In the genomic region with DNA sequence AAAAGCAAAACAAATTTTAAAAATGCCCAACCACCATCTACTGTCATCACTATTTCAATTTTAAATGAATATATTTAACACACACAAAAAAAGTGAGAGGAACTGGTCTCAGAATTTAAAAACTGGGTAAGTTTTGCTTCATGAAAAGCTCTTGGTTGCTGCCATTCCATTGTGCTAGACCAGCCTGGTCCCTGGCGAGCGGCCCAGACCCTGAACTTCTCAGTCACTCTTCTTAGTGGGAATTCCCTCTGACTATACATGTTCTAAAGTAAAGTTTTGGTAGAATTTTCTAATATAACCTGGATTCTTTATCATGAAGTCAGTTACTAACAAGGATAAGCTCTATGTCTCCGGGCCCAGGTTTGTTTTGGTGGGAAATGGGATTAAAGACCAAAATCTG, we compare ENCODE assay signal across 15 cellular contexts.
"Had no signal": no experiment of that assay in that cellular context is flagged by ENCODE, and none has a peak within 500 bp of the region (broad histone marks: within the 10 kb centered on the region; RNA-seq: fewer than 3 reads in every experiment).

No MANE protein-coding gene starts in this region.

- H3K9me3 ChIP-seq: adrenal gland, pancreas had no signal

- H3K27me3 ChIP-seq: adrenal gland, pancreas, upper lobe of right lung had no signal

- H3K27ac ChIP-seq: adrenal gland, breast epithelium, esophagus muscularis mucosa, spleen, upper lobe of right lung, WERI-Rb-1 had no signal

- DNase-seq: activated CD4-positive, alpha-beta memory T cell treated with anti-CD3 and anti-CD28 coated beads, Interleukin-2, amount 10 ng/mL, durations not matched to agents 7 days and 5 days; activated CD4-positive, alpha-beta T cell treated with anti-CD3 and anti-CD28 coated beads for 36 hours; activated effector memory CD4-positive, alpha-beta T cell treated with anti-CD3 and anti-CD28 coated beads, Interleukin-2, amount 50 U/mL, for 16 hours; activated T-cell treated with anti-CD3 and anti-CD28 coated beads, Interleukin-2, amount 50 U/mL, for 48 hours; mammary epithelial cell; naive B cell; spleen; stimulated activated naive CD8-positive, alpha-beta T cell treated with anti-CD3 and anti-CD28 coated beads, Interleukin-15, amount 100 ng/mL, for 72 hours; upper lobe of right lung; WERI-Rb-1 had no signal

- FAIRE-seq: islet of Langerhans, pancreas had no signal

- H3K36me3 ChIP-seq: adrenal gland, breast epithelium, esophagus muscularis mucosa, pancreas, spleen, upper lobe of right lung, WERI-Rb-1 had no signal

- H3K4me1 ChIP-seq: breast epithelium had no signal

- H3K4me3 ChIP-seq: adrenal gland, breast epithelium, esophagus muscularis mucosa, pancreas, spleen, upper lobe of right lung had no signal
